In genomic region chr17:82592289-82592683, GRCh38 we compare ENCODE assay signal across 1 cellular context.
TF ChIP-seq lines count a peak whose summit lies in the region.

No MANE protein-coding gene starts in this region.

TF ChIP-seq in SK-N-SH treated with all-trans-retinoic acid at 6 μM for 48 hours, 23 proteins besides CTCF, POLR2A, EP300 and RAD21 (continued from another document):
- TF ChIP-seq ESRRG (CRISPR knock-in tag; IDR thresholded peaks at IDR 0.05) (no peak), GLIS3 (CRISPR knock-in tag; IDR thresholded peaks at IDR 0.05) (no peak), TCF4 (CRISPR knock-in tag; IDR thresholded peaks at IDR 0.05; ENCODE audit: borderline replicate concordance) (no peak), TOX (CRISPR knock-in tag; IDR thresholded peaks at IDR 0.05; ENCODE audit: borderline replicate concordance) (no peak)
